ENCODE assay signal across 9 cellular contexts in genomic region chr10:102396251-102396650, GRCh38. TPM values are rescaled to one million over a fixed set of nuclear protein-coding genes. Genes with fewer than 3 reads are reported as not detected.
DNase-seq lines count a peak whose midpoint lies in the region; ATAC-seq and TF ChIP-seq lines count a peak whose summit lies in the region.
"Had no signal": no experiment of that assay in that cellular context is flagged by ENCODE, and none has a peak within 500 bp of the region (broad histone marks: within the 10 kb centered on the region; RNA-seq: fewer than 3 reads in every experiment).

No MANE protein-coding gene starts in this region.

- peaks cover 20 to 52% (median 46%) of the 10 kb centered on the region in 7 donors for H3K4me1 Mint-ChIP-seq in naive thymus-derived CD4-positive, alpha-beta T cell

- H3K27me3 ChIP-seq in Karpas-422 (ENCODE audit: low read length) = no peaks in the 10 kb centered on the region
- H3K27me3 ChIP-seq in naive thymus-derived CD4-positive, alpha-beta T cell (ENCODE audit: control insufficient read depth in 2 of 2, insufficient read depth in 2 of 2, low read length in 2 of 2) = no peaks in the 10 kb centered on the region

- H3K27ac Mint-ChIP-seq in naive thymus-derived CD4-positive, alpha-beta T cell = peak overlapping the region; percentile 94 to 100 (median 100)

- CTCF ChIA-PET in AG04449 (lab: Yijun Ruan, JAX) = interaction anchor here (0.9 to 16.2 kb wide), 11 partner anchors 10 to 228 kb away, joined by 3 to 407 read pairs (median 8); partner anchors contain the start of genes ELOVL3, FBXL15 and PSD
- CTCF ChIA-PET in naive thymus-derived CD4-positive, alpha-beta T cell (lab: Charles Lee) = interaction anchor here (1.4 to 6.0 kb wide), 3 partner anchors 26 to 83 kb away, joined by 4 to 40 read pairs (median 4); partner anchors contain the start of gene FBXL15

- peak overlapping the region; percentile 75 for H3K4me2 ChIP-seq in Karpas-422 (ENCODE audit: low read depth, low read length, poor library complexity, severe bottlenecking)

- no peaks in the 10 kb centered on the region for H3K9me3 ChIP-seq in Karpas-422 (ENCODE audit: low read length)
- no peaks in the 10 kb centered on the region for H3K9me3 ChIP-seq in naive thymus-derived CD4-positive, alpha-beta T cell (ENCODE audit: control insufficient read depth in 2 of 3, low read length in 3 of 3)

- H3K36me3 ChIP-seq in Karpas-422 (ENCODE audit: insufficient read depth, low read length) = no peaks in the 10 kb centered on the region
- H3K36me3 ChIP-seq in naive thymus-derived CD4-positive, alpha-beta T cell (ENCODE audit: control insufficient read depth in 2 of 3, insufficient read depth in 3 of 3, low read length in 3 of 3) = peaks cover 0 to 38% (median 9%) of the 10 kb centered on the region in 3 experiments

- no peak for ATAC-seq in naive thymus-derived CD4-positive, alpha-beta T cell
- ATAC-seq in GM19463 (IDR thresholded peaks at IDR 0.05; ENCODE audit: unreplicated experiment) (no peak), GM18858 (IDR thresholded peaks at IDR 0.05; ENCODE audit: unreplicated experiment) (no peak)

- POLR2A ChIA-PET in AG04449 (lab: Yijun Ruan, JAX) = no interaction called here
- POLR2A ChIA-PET in naive thymus-derived CD4-positive, alpha-beta T cell (lab: Charles Lee) = interaction anchor here (0.6 to 9.0 kb wide), 11 partner anchors 8 to 279 kb away, joined by 3 to 90 read pairs (median 3); partner anchors contain the start of genes C10orf95, CUEDC2, FBXL15 and TRIM8

- no peak for DNase-seq in AG04449 (ENCODE audit: low read depth, low spot score)
- no peak for DNase-seq in Karpas-422
- DNase-seq in naive thymus-derived CD4-positive, alpha-beta T cell = peak in 1 of 9 donors; percentile 38
- DNase-seq in NCI-H187 (lab: John Stamatoyannopoulos, UW) = no peak
- DNase-seq in amniotic stem cell (lab: John Stamatoyannopoulos, UW) = no peak

- H3K79me2 ChIP-seq in Karpas-422 (ENCODE audit: low read length) = no peaks in the 10 kb centered on the region

- H4K20me1 ChIP-seq in Karpas-422 (ENCODE audit: insufficient read depth, low read depth, low read length) = no peaks in the 10 kb centered on the region

- no peaks in the 10 kb centered on the region for H3K27me3 Mint-ChIP-seq in naive thymus-derived CD4-positive, alpha-beta T cell

- peak overlapping the region; percentile 78 for H3K4me3 ChIP-seq in AG04449 (ENCODE audit: low read depth, low read length)
- peak overlapping the region; percentile 70 for H3K4me3 ChIP-seq in Karpas-422 (ENCODE audit: low read length)
- H3K4me3 ChIP-seq in naive thymus-derived CD4-positive, alpha-beta T cell (ENCODE audit: low read length) = peak overlapping the region; percentile 78

- intact Hi-C loops in naive thymus-derived CD4-positive, alpha-beta T cell (cut with micrococcal nuclease) = loop anchor here (10.0 kb wide), 3 partner anchors 319 to 1729 kb away; partner anchors contain the start of genes ARL3 (in 1 of the 2), SFR1 (in 1 of the 2), SFXN2 (in 1 of the 2) and TAF5 (in 1 of the 2)

- peaks cover 0 to 41% (median 4%) of the 10 kb centered on the region in 5 donors for H3K36me3 Mint-ChIP-seq in naive thymus-derived CD4-positive, alpha-beta T cell

- no peak overlapping the region for H2AFZ ChIP-seq in Karpas-422 (ENCODE audit: low read length)

- TF ChIP-seq CTCF in AG04449 (IDR thresholded peaks at IDR 0.05; ENCODE audit: insufficient read depth, low read length, missing control alignments) = no peak

- H3K9me3 Mint-ChIP-seq in naive thymus-derived CD4-positive, alpha-beta T cell = no peaks in the 10 kb centered on the region

- peaks cover 27% of the 10 kb centered on the region for H3K4me1 ChIP-seq in Karpas-422 (ENCODE audit: low read length)
- H3K4me1 ChIP-seq in naive thymus-derived CD4-positive, alpha-beta T cell (ENCODE audit: control insufficient read depth in 2 of 2, insufficient read depth in 2 of 2, low read length in 2 of 2) = peaks cover 25 to 31% of the 10 kb centered on the region in 2 donors

- peak overlapping the region; percentile 68 for H3K9ac ChIP-seq in Karpas-422 (ENCODE audit: low read length)

- H3K4me3 Mint-ChIP-seq in naive thymus-derived CD4-positive, alpha-beta T cell = peak overlapping the region; percentile 91 to 99 (median 96)

- no peak overlapping the region for H3K27ac ChIP-seq in Karpas-422 (ENCODE audit: low read length)
- peak overlapping the region; percentile 72 for H3K27ac ChIP-seq in cingulate gyrus (ENCODE audit: low read depth, low read length)
- H3K27ac ChIP-seq in naive thymus-derived CD4-positive, alpha-beta T cell (ENCODE audit: low read depth, low read length) = peak overlapping the region; percentile 100

- no peaks in the 10 kb centered on the region for H3K9me2 ChIP-seq in Karpas-422 (replicated peaks; ENCODE audit: insufficient read depth, low read length)

RNA-seq across cellular contexts. Expression of gene NFKB2, which starts 0.7 kb away (rescaled TPM):
- total RNA-seq in Karpas-422 (2014; rRNA removed; shearing (Covaris generic); ENCODE audit: low replicate concordance) = 3.1 and 7.4 TPM in 2 replicates
- 100 to 1,000 TPM; 146 to 271 (median 222) TPM for total RNA-seq in naive thymus-derived CD4-positive, alpha-beta T cell
- 10 to 100 TPM in 1 of 2 donors, 1 to 10 TPM in 1; 8.7 to 13.1 TPM for polyA plus RNA-seq in naive thymus-derived CD4-positive, alpha-beta T cell

RNA-seq across cellular contexts. Expression of gene PSD, which starts 22.3 kb away (rescaled TPM):
- total RNA-seq in Karpas-422 (2014; rRNA removed; shearing (Covaris generic); ENCODE audit: low replicate concordance) = 0.19 and 0.61 TPM in 2 replicates
- total RNA-seq in naive thymus-derived CD4-positive, alpha-beta T cell = 10 to 100 TPM in 3 of 5 experiments, 1 to 10 TPM in 2; 3.5 to 16.9 (median 11.2) TPM
- 1 to 10 TPM; 3.9 to 4.5 TPM for polyA plus RNA-seq in naive thymus-derived CD4-positive, alpha-beta T cell

RNA-seq across cellular contexts. Expression of gene FBXL15, which starts 24.4 kb away (rescaled TPM):
- 2.4 and 3.6 TPM in 2 replicates for total RNA-seq in Karpas-422 (2014; rRNA removed; shearing (Covaris generic); ENCODE audit: low replicate concordance)
- total RNA-seq in naive thymus-derived CD4-positive, alpha-beta T cell = 10 to 100 TPM; 10.8 to 21.0 (median 14.1) TPM
- polyA plus RNA-seq in naive thymus-derived CD4-positive, alpha-beta T cell = 10 to 100 TPM; 26.7 to 40.4 TPM

RNA-seq across cellular contexts. Expression of gene CUEDC2, which starts 36.1 kb away (rescaled TPM):
- 27.1 and 34.1 TPM in 2 replicates for total RNA-seq in Karpas-422 (2014; rRNA removed; shearing (Covaris generic); ENCODE audit: low replicate concordance)
- total RNA-seq in naive thymus-derived CD4-positive, alpha-beta T cell = 10 to 100 TPM; 27.0 to 69.0 (median 31.9) TPM
- 10 to 100 TPM; 60.1 to 67.2 TPM for polyA plus RNA-seq in naive thymus-derived CD4-positive, alpha-beta T cell

RNA-seq across cellular contexts. Expression of gene C10orf95, which starts 55.1 kb away (rescaled TPM):
- 0.78 TPM in 1 of 2 replicates, not detected in the other for total RNA-seq in Karpas-422 (2014; rRNA removed; shearing (Covaris generic); ENCODE audit: low replicate concordance)
- under 1 TPM in 4 of 5 experiments, not detected in 1; 0.19 to 0.78 (median 0.51) TPM for total RNA-seq in naive thymus-derived CD4-positive, alpha-beta T cell
- under 1 TPM; 0.32 to 0.41 TPM for polyA plus RNA-seq in naive thymus-derived CD4-positive, alpha-beta T cell
- total RNA-seq: myocyte had no signal

Comparison
In these comparisons a context has a peak if more than half of its experiments do, and no peak if none do; other contexts are left out.
1. RNA of gene NFKB2, which starts 0.7 kb away (total RNA-seq): 146 to 271 TPM in naive thymus-derived CD4-positive, alpha-beta T cell; 3.1 to 7.4 TPM in Karpas-422; every median in the first group is over 10 times any median in the second.
2. Peak in every context shown above with its lines, with median percentiles within 50 percentile points of each other: H3K4me3 ChIP-seq.